Comparison of ENCODE assay signal across 14 cellular contexts in genomic region chr10:5559642-5560141, GRCh38. TPM values are rescaled to one million over a fixed set of nuclear protein-coding genes. Genes with fewer than 3 reads are reported as not detected.
DNase-seq lines count a peak whose midpoint lies in the region; ATAC-seq and TF ChIP-seq lines count a peak whose summit lies in the region.
"Had no signal": no experiment of that assay in that cellular context is flagged by ENCODE, and none has a peak within 500 bp of the region (broad histone marks: within the 10 kb centered on the region; RNA-seq: fewer than 3 reads in every experiment).

No MANE protein-coding gene starts in this region.

- TF ChIP-seq CTCF in ascending aorta (IDR thresholded peaks at IDR 0.05) (no peak), hepatocyte (IDR thresholded peaks at IDR 0.05; ENCODE audit: poor library complexity) (no peak), type B pancreatic cell (conservative IDR thresholded peaks at IDR 0.05) (no peak)

- no peaks in the 10 kb centered on the region for H3K36me3 Mint-ChIP-seq in type B pancreatic cell

- WGBS in hepatocyte (ENCODE audit: low lambda C conversion rate, missing lambda C conversion rate), result 30% methylated on average over 9 of the region's 9 CpGs

- peak overlapping the region; percentile 40 for H3K4me3 Mint-ChIP-seq in type B pancreatic cell
- H3K4me3 Mint-ChIP-seq: activated CD4-positive, alpha-beta T cell treated with anti-CD3 and anti-CD28 coated beads for 36 hours had no signal

- H3K36me3 ChIP-seq in ascending aorta, result no peaks in the 10 kb centered on the region
- H3K36me3 ChIP-seq in hepatocyte (replicated peaks; ENCODE audit: insufficient read depth, low read depth), result no peaks in the 10 kb centered on the region

- intact Hi-C loops in ascending aorta (cut with DNase I), result loop anchor here (2.0 kb wide), 1 partner anchor 25 kb away; no protein-coding TSS in a partner anchor

- H3K4me2 ChIP-seq in hepatocyte, result no peak overlapping the region

- peak overlapping the region in 1 of 2 donors; percentile 20 for H3K4me3 ChIP-seq in ascending aorta
- no peak overlapping the region for H3K4me3 ChIP-seq in hepatocyte

- peak; percentile 10 for DNase-seq in activated CD8-positive, alpha-beta memory T cell treated with anti-CD3 and anti-CD28 coated beads, Interleukin-2, amount 50 U/mL, for 48 hours
- DNase-seq in activated CD8-positive, alpha-beta memory T cell treated with anti-CD3 and anti-CD28 coated beads, Interleukin-2, amount 50 U/mL, for 4 hours, result no peak
- peak in 1 of 2 donors; percentile 69 for DNase-seq in ascending aorta (ENCODE audit: low spot score in 2 of 2)
- no peak for DNase-seq in hepatocyte (ENCODE audit: low spot score)
- no peak for DNase-seq in type B pancreatic cell (ENCODE audit: extremely low spot score, unreplicated experiment)
- DNase-seq in T-helper 9 cell, result no peak
- DNase-seq in erythroblast (lab: John Stamatoyannopoulos, UW), result no peak
- DNase-seq: ACHN; activated CD4-positive, alpha-beta T cell treated with anti-CD3 and anti-CD28 coated beads for 36 hours; activated naive CD4-positive, alpha-beta T cell; effector memory CD4-positive, alpha-beta T cell; SIG-M5; stimulated activated CD4-positive, alpha-beta T cell treated with anti-CD3 and anti-CD28 coated beads, Interleukin-2, amount 100 ng/mL, for 24 hours had no signal

- no peak for ATAC-seq in activated CD4-positive, CD25-positive, alpha-beta regulatory T cell treated with anti-CD3 and anti-CD28 coated beads, Interleukin-2, amount 50 U/mL, for 24 hours
- ATAC-seq: activated CD4-positive, alpha-beta T cell treated with anti-CD3 and anti-CD28 coated beads for 36 hours had no signal

- H3K27ac ChIP-seq in ascending aorta, result peak overlapping the region; percentile 82 to 91
- H3K27ac ChIP-seq in hepatocyte, result peak overlapping the region; percentile 60

- no peak overlapping the region for H2AFZ ChIP-seq in hepatocyte

- H3K9me3 Mint-ChIP-seq in type B pancreatic cell, result no peaks in the 10 kb centered on the region

- H4K20me1 ChIP-seq in hepatocyte (ENCODE audit: insufficient read depth, poor library complexity, severe bottlenecking), result no peaks in the 10 kb centered on the region

- H3K79me2 ChIP-seq in hepatocyte, result no peaks in the 10 kb centered on the region

- H3K27me3 ChIP-seq in ascending aorta, result no peaks in the 10 kb centered on the region
- H3K27me3 ChIP-seq in hepatocyte, result no peaks in the 10 kb centered on the region

- no peaks in the 10 kb centered on the region for H3K9me3 ChIP-seq in ascending aorta
- H3K9me3 ChIP-seq in hepatocyte (ENCODE audit: low read depth), result no peaks in the 10 kb centered on the region

- H3K27ac Mint-ChIP-seq in type B pancreatic cell, result peak overlapping the region; percentile 73
- H3K27ac Mint-ChIP-seq: activated CD4-positive, alpha-beta T cell treated with anti-CD3 and anti-CD28 coated beads for 36 hours had no signal

- H3K27me3 Mint-ChIP-seq in type B pancreatic cell, result peaks cover under 1% of the 10 kb centered on the region
- H3K27me3 Mint-ChIP-seq: activated CD4-positive, alpha-beta T cell treated with anti-CD3 and anti-CD28 coated beads for 36 hours had no signal

- TF ChIP-seq POLR2A in erythroblast (IDR thresholded peaks at IDR 0.05; ENCODE audit: low read length), result no peak

- peaks cover 36% of the 10 kb centered on the region for H3K4me1 Mint-ChIP-seq in type B pancreatic cell (ENCODE audit: unreplicated experiment)

- peaks cover 35 to 72% of the 10 kb centered on the region in 2 donors for H3K4me1 ChIP-seq in ascending aorta
- H3K4me1 ChIP-seq in hepatocyte (ENCODE audit: insufficient read depth), result peaks cover 27% of the 10 kb centered on the region

- no peaks in the 10 kb centered on the region for H3K9me2 ChIP-seq in hepatocyte (replicated peaks; ENCODE audit: insufficient read depth)

RNA-seq across cellular contexts. Expression of gene CALML3, which starts 34.9 kb away (rescaled TPM):
- total RNA-seq in ascending aorta (not detected), hepatocyte (not detected in 2 replicates), type B pancreatic cell (ENCODE audit: low replicate concordance) (not detected in 2 replicates)
- not detected in 2 replicates for polyA plus RNA-seq in hepatocyte
- total RNA-seq: activated CD4-positive, alpha-beta T cell treated with anti-CD3 and anti-CD28 coated beads for 36 hours had no signal
